Comparison of ENCODE assay signal across 22 cellular contexts in the genomic region with DNA sequence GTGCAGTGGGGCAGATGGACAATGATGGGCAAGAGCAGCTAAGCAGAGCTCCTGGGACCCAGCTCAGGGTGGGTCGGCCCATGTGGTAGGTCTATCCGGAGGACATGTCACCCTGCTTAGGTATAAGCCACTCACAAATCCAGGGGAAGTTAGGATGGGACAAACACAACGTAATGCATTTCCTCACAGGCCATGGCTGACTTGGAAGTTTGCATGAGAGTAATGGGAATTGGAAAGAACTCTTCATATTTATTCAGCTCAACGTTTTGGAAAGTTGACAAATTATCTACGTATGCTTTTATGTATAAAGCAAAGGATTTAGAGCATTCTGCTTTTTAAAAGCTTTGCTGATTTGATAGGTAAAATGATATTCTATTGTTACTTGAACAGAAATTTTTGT.
"Had no signal": no experiment of that assay in that cellular context is flagged by ENCODE, and none has a peak within 500 bp of the region (broad histone marks: within the 10 kb centered on the region; RNA-seq: fewer than 3 reads in every experiment).

No MANE protein-coding gene starts in this region.

- H3K4me3 ChIP-seq: ascending aorta, breast epithelium, coronary artery, gastroesophageal sphincter, heart left ventricle, lung, spleen, testis had no signal

- H3K4me3 Mint-ChIP-seq: activated naive CD4-positive, alpha-beta T cell treated with anti-CD3 and anti-CD28 coated beads, Interleukin-2, amount 50 U/mL, for 24 hours; nephron; stimulated activated memory B cell treated with anti-CD40 and anti-IgM and Interleukin-4, amounts not matched to agents 10 μg/mL and 1 μg/mL and 100 μg/mL, for 72 hours; type B pancreatic cell had no signal

- H3K27ac Mint-ChIP-seq: activated naive CD4-positive, alpha-beta T cell treated with anti-CD3 and anti-CD28 coated beads, Interleukin-2, amount 50 U/mL, for 24 hours; nephron; stimulated activated memory B cell treated with anti-CD40 and anti-IgM and Interleukin-4, amounts not matched to agents 10 μg/mL and 1 μg/mL and 100 μg/mL, for 72 hours; type B pancreatic cell had no signal

- H3K27ac ChIP-seq: ascending aorta, breast epithelium, coronary artery, gastroesophageal sphincter, heart left ventricle, spleen, testis, WERI-Rb-1 had no signal

- H3K4me1 ChIP-seq: ascending aorta, breast epithelium, gastroesophageal sphincter, heart left ventricle, spleen, testis had no signal

- H3K27me3 ChIP-seq: ascending aorta, breast epithelium, gastroesophageal sphincter, heart left ventricle, spleen, testis had no signal

- DNase-seq: activated CD4-positive, alpha-beta T cell treated with anti-CD3 and anti-CD28 coated beads, Interleukin-2, amount 50 U/mL, for 48 hours; activated gamma-delta T cell; erythroblast; heart left ventricle; kidney; midbrain; nucleus accumbens; posterior cingulate gyrus; retina; spleen; stimulated activated CD4-positive, alpha-beta T cell treated with anti-CD3 and anti-CD28 coated beads, Interleukin-4, amount 100 ng/mL, for 4 hours; testis; WERI-Rb-1 had no signal

- H3K9me3 ChIP-seq: ascending aorta, breast epithelium, gastroesophageal sphincter, heart left ventricle, testis had no signal

- H3K4me1 Mint-ChIP-seq: activated naive CD4-positive, alpha-beta T cell treated with anti-CD3 and anti-CD28 coated beads, Interleukin-2, amount 50 U/mL, for 24 hours; nephron had no signal

- H3K9me3 Mint-ChIP-seq: activated naive CD4-positive, alpha-beta T cell treated with anti-CD3 and anti-CD28 coated beads, Interleukin-2, amount 50 U/mL, for 24 hours; nephron; stimulated activated memory B cell treated with anti-CD40 and anti-IgM and Interleukin-4, amounts not matched to agents 10 μg/mL and 1 μg/mL and 100 μg/mL, for 72 hours; type B pancreatic cell had no signal

- H3K36me3 ChIP-seq: ascending aorta, breast epithelium, gastroesophageal sphincter, heart left ventricle, spleen, WERI-Rb-1 had no signal

- H3K36me3 Mint-ChIP-seq: activated naive CD4-positive, alpha-beta T cell treated with anti-CD3 and anti-CD28 coated beads, Interleukin-2, amount 50 U/mL, for 24 hours; stimulated activated memory B cell treated with anti-CD40 and anti-IgM and Interleukin-4, amounts not matched to agents 10 μg/mL and 1 μg/mL and 100 μg/mL, for 72 hours; type B pancreatic cell had no signal

- H3K27me3 Mint-ChIP-seq: activated naive CD4-positive, alpha-beta T cell treated with anti-CD3 and anti-CD28 coated beads, Interleukin-2, amount 50 U/mL, for 24 hours had no signal
